Comparison of ENCODE assay signal across 18 cellular contexts in genomic region chr2:236157815-236158498, GRCh38. TPM values are rescaled to one million over a fixed set of nuclear protein-coding genes. Genes with fewer than 3 reads are reported as not detected.
A peak's percentile ranks its signal among the peaks of the same experiment; 100 is the strongest.
DNase-seq lines count a peak whose midpoint lies in the region; ATAC-seq, FAIRE-seq and TF ChIP-seq lines count a peak whose summit lies in the region.
"Had no signal": no experiment of that assay in that cellular context is flagged by ENCODE, and none has a peak within 500 bp of the region (broad histone marks: within the 10 kb centered on the region; RNA-seq: fewer than 3 reads in every experiment).

No MANE protein-coding gene starts in this region.

- H3K27ac ChIP-seq in GM23338 (ENCODE audit: low read depth) (no peak overlapping the region), coronary artery (no peak overlapping the region), HepG2 (ENCODE audit: extremely low read length, insufficient read depth, low read length) (no peak overlapping the region)
- H3K27ac ChIP-seq: A549, BLaER1, GM23248 had no signal

- no peak for TF ChIP-seq POLR2A in HepG2 (IDR thresholded peaks at IDR 0.05; ENCODE audit: insufficient read depth in 1 of 2, low read depth in 2 of 2, low read length in 2 of 2)

- no peaks in the 10 kb centered on the region for H3K36me3 ChIP-seq in GM23338 (ENCODE audit: insufficient read depth)
- no peaks in the 10 kb centered on the region for H3K36me3 ChIP-seq in HepG2 (replicated peaks in 1 of 2; ENCODE audit: control insufficient read depth in 1 of 2, insufficient read depth in 2 of 2, low read length in 2 of 2)
- H3K36me3 ChIP-seq: BLaER1 had no signal

- H3K27me3 ChIP-seq in GM23338 (ENCODE audit: insufficient read depth), result peaks cover 91% of the 10 kb centered on the region
- H3K27me3 ChIP-seq in HepG2 (ENCODE audit: control insufficient read depth in 1 of 2, insufficient read depth in 2 of 2, low read length in 2 of 2), result peaks cover 11 to 73% of the 10 kb centered on the region in 2 experiments

- no peaks in the 10 kb centered on the region for H4K20me1 ChIP-seq in GM23338 (replicated peaks; ENCODE audit: insufficient read depth)
- no peaks in the 10 kb centered on the region for H4K20me1 ChIP-seq in HepG2 (ENCODE audit: insufficient read depth, low read length)

- H3K9ac ChIP-seq in HepG2 (ENCODE audit: insufficient read depth, low read depth, low read length), result no peak overlapping the region
- H3K9ac ChIP-seq: BLaER1, GM23248 had no signal

- H3K4me1 ChIP-seq in GM23338 (ENCODE audit: insufficient read depth) (peaks cover 33% of the 10 kb centered on the region), HepG2 (ENCODE audit: insufficient read depth, low read length) (no peaks in the 10 kb centered on the region)
- H3K4me1 ChIP-seq: A549 had no signal

- H3K4me1 Mint-ChIP-seq in GM23338 (peaks cover 42% of the 10 kb centered on the region), neural crest cell (peaks cover 14% of the 10 kb centered on the region), osteocyte (ENCODE audit: unreplicated experiment) (peaks cover 16% of the 10 kb centered on the region)
- H3K4me1 Mint-ChIP-seq in activated T-helper 2 cell treated with anti-CD3 and anti-CD28 coated beads, Interferon-gamma antibody, Interleukin-2, Interleukin-4, amounts not matched to agents 10 μg/mL and 5 μg/mL and 100 μg/mL, durations not matched to agents 14 hours and 24 hours and 36 hours (ENCODE audit: low read depth), result no peaks in the 10 kb centered on the region
- H3K4me1 Mint-ChIP-seq: CD14-positive monocyte had no signal

- no peak for FAIRE-seq in HepG2 (lab: Jason Lieb, UNC)
- FAIRE-seq: A549, K562 had no signal

- H3K4me2 ChIP-seq in GM23338, result peak overlapping the region; percentile 80
- H3K4me2 ChIP-seq in HepG2 (ENCODE audit: low read depth, low read length), result no peak overlapping the region
- H3K4me2 ChIP-seq: A549, BLaER1 had no signal

- CTCF ChIA-PET in HepG2 (lab: Yijun Ruan, JAX; ENCODE audit: low intra/inter-chr PET ratio, low total read pairs), result no interaction called here

- no TSS peak for BruUV-seq in HepG2 (replicated peaks; lab: Mats Ljungman, UMichigan)

- POLR2A ChIA-PET in HepG2 (lab: Yijun Ruan, JAX), result no interaction called here

- intact Hi-C loops in activated T-helper 2 cell treated with anti-CD3 and anti-CD28 coated beads, Interferon-gamma antibody, Interleukin-2, Interleukin-4, amounts not matched to agents 10 μg/mL and 5 μg/mL and 100 μg/mL, durations not matched to agents 14 hours and 24 hours and 36 hours (cut with micrococcal nuclease), result no loop called here
- intact Hi-C loops in HepG2 (cut with micrococcal nuclease; ENCODE audit: unreplicated experiment), result no loop called here

- TF ChIP-seq EP300 in HepG2 (IDR thresholded peaks at IDR 0.05; ENCODE audit: low read depth in 2 of 2, low read length in 2 of 2), result no peak
- TF ChIP-seq EP300 in HepG2 (CRISPR knock-in tag; IDR thresholded peaks at IDR 0.05; ENCODE audit: borderline replicate concordance), result no peak

- H2AFZ ChIP-seq in GM23338 (no peak overlapping the region), HepG2 (ENCODE audit: low read length) (no peak overlapping the region)
- H2AFZ ChIP-seq: GM23248 had no signal

- no peak for TF ChIP-seq RAD21 in HepG2 (CRISPR knock-in tag; IDR thresholded peaks at IDR 0.05)

- H3K4me3 Mint-ChIP-seq in GM23338, result peak overlapping the region; percentile 50; the same call in 1 of the 3 replicates
- H3K4me3 Mint-ChIP-seq in neural crest cell, result peak overlapping the region; percentile 48
- H3K4me3 Mint-ChIP-seq in activated T-helper 2 cell treated with anti-CD3 and anti-CD28 coated beads, Interferon-gamma antibody, Interleukin-2, Interleukin-4, amounts not matched to agents 10 μg/mL and 5 μg/mL and 100 μg/mL, durations not matched to agents 14 hours and 24 hours and 36 hours (ENCODE audit: low read depth), result no peak overlapping the region
- H3K4me3 Mint-ChIP-seq in osteocyte (ENCODE audit: unreplicated experiment), result no peak overlapping the region

- H3K27ac Mint-ChIP-seq in GM23338 (no peak overlapping the region), neural crest cell (ENCODE audit: unreplicated experiment) (no peak overlapping the region), osteocyte (ENCODE audit: unreplicated experiment) (no peak overlapping the region)
- no peak overlapping the region for H3K27ac Mint-ChIP-seq in activated T-helper 2 cell treated with anti-CD3 and anti-CD28 coated beads, Interferon-gamma antibody, Interleukin-2, Interleukin-4, amounts not matched to agents 10 μg/mL and 5 μg/mL and 100 μg/mL, durations not matched to agents 14 hours and 24 hours and 36 hours
- H3K27ac Mint-ChIP-seq: CD14-positive monocyte; CD4-positive, alpha-beta memory T cell had no signal

- peaks cover under 1% of the 10 kb centered on the region; the same call in 1 of the 3 replicates for H3K36me3 Mint-ChIP-seq in GM23338 (ENCODE audit: low read depth)
- peaks cover 3% of the 10 kb centered on the region for H3K36me3 Mint-ChIP-seq in neural crest cell (ENCODE audit: low read depth)
- no peaks in the 10 kb centered on the region for H3K36me3 Mint-ChIP-seq in activated T-helper 2 cell treated with anti-CD3 and anti-CD28 coated beads, Interferon-gamma antibody, Interleukin-2, Interleukin-4, amounts not matched to agents 10 μg/mL and 5 μg/mL and 100 μg/mL, durations not matched to agents 14 hours and 24 hours and 36 hours (ENCODE audit: low read depth)
- H3K36me3 Mint-ChIP-seq in osteocyte (ENCODE audit: unreplicated experiment), result no peaks in the 10 kb centered on the region
- H3K36me3 Mint-ChIP-seq: CD14-positive monocyte; CD4-positive, alpha-beta memory T cell had no signal

- H3K79me2 ChIP-seq in GM23338 (replicated peaks; ENCODE audit: insufficient read depth) (no peaks in the 10 kb centered on the region), HepG2 (ENCODE audit: insufficient read depth, low read length) (no peaks in the 10 kb centered on the region)

- H3K9me2 ChIP-seq in GM23338 (ENCODE audit: insufficient read depth), result no peaks in the 10 kb centered on the region

- no peak for ATAC-seq in GM23338
- ATAC-seq in HG03135 (IDR thresholded peaks at IDR 0.05; ENCODE audit: unreplicated experiment), result no peak
- no peak for ATAC-seq in HepG2
- ATAC-seq: K562 had no signal

- peaks cover 23% of the 10 kb centered on the region; the same call in 1 of the 2 replicates for H3F3A ChIP-seq in GM23338 (replicated peaks; ENCODE audit: low read depth)

- 45% methylated on average over 10 of the region's 10 CpGs for WGBS in HepG2 (ENCODE audit: low lambda C conversion rate)

- H3K27me3 Mint-ChIP-seq in GM23338 (ENCODE audit: insufficient read depth, low read depth, poor library complexity), result peaks cover 75% of the 10 kb centered on the region
- H3K27me3 Mint-ChIP-seq in neural crest cell (ENCODE audit: low read depth), result peaks cover 71% of the 10 kb centered on the region
- peaks cover 39% of the 10 kb centered on the region for H3K27me3 Mint-ChIP-seq in activated T-helper 2 cell treated with anti-CD3 and anti-CD28 coated beads, Interferon-gamma antibody, Interleukin-2, Interleukin-4, amounts not matched to agents 10 μg/mL and 5 μg/mL and 100 μg/mL, durations not matched to agents 14 hours and 24 hours and 36 hours (ENCODE audit: low read depth)
- H3K27me3 Mint-ChIP-seq in osteocyte (ENCODE audit: unreplicated experiment), result no peaks in the 10 kb centered on the region

- in situ Hi-C loops in HepG2 (cut with HindIII; ENCODE audit: extremely low pct_ligation_motif_present, low pct_unique_long_range_greater_than_20kb), result no loop called here

- TF ChIP-seq CTCF in GM23338 (conservative IDR thresholded peaks at IDR 0.05; ENCODE audit: low read depth in 2 of 2), result no peak
- TF ChIP-seq CTCF in coronary artery (IDR thresholded peaks at IDR 0.05), result no peak
- no peak for TF ChIP-seq CTCF in neural crest cell (conservative IDR thresholded peaks at IDR 0.05)
- no peak for TF ChIP-seq CTCF in osteocyte (IDR thresholded peaks at IDR 0.05)
- TF ChIP-seq CTCF in HepG2 (CRISPR knock-in tag; IDR thresholded peaks at IDR 0.05), result no peak

- peaks cover 8% of the 10 kb centered on the region for H3K9me3 Mint-ChIP-seq in GM23338
- H3K9me3 Mint-ChIP-seq in neural crest cell, result peaks cover 3% of the 10 kb centered on the region
- peaks cover 7% of the 10 kb centered on the region for H3K9me3 Mint-ChIP-seq in activated T-helper 2 cell treated with anti-CD3 and anti-CD28 coated beads, Interferon-gamma antibody, Interleukin-2, Interleukin-4, amounts not matched to agents 10 μg/mL and 5 μg/mL and 100 μg/mL, durations not matched to agents 14 hours and 24 hours and 36 hours
- H3K9me3 Mint-ChIP-seq in osteocyte (ENCODE audit: unreplicated experiment), result peaks cover 4% of the 10 kb centered on the region

- DNase-seq in GM23338 (ENCODE audit: low spot score) (no peak), coronary artery (ENCODE audit: low spot score) (peak; percentile 59), neural crest cell (ENCODE audit: low read depth, low spot score) (no peak), osteocyte (ENCODE audit: extremely low spot score, unreplicated experiment) (no peak), HepG2 (ENCODE audit: low spot score) (no peak)
- DNase-seq in activated T-helper 2 cell treated with anti-CD3 and anti-CD28 coated beads, Interferon-gamma antibody, Interleukin-2, Interleukin-4, amounts not matched to agents 10 μg/mL and 5 μg/mL and 100 μg/mL, durations not matched to agents 14 hours and 24 hours and 36 hours (ENCODE audit: low spot score), result no peak
- DNase-seq: CD4-positive, alpha-beta memory T cell; DMS79 treated with DMSO at 0.1 percent for 48 hours; GF-D8; GM23248; H9; IMR-90 had no signal

- 0 out of 2 replicates have a peak, but pooled peaks cover 4% of the 10 kb centered on the region for H3K9me3 ChIP-seq in HepG2 (ENCODE audit: low read length)

- peak overlapping the region; percentile 50; the same call in 1 of the 2 replicates for H3K4me3 ChIP-seq in GM23338
- H3K4me3 ChIP-seq in coronary artery, result no peak overlapping the region
- no peak overlapping the region for H3K4me3 ChIP-seq in HepG2 (replicated peaks in 1 of 3; ENCODE audit: insufficient read depth in 1 of 3, low read depth in 2 of 3, low read length in 3 of 3)
- H3K4me3 ChIP-seq: A549, BLaER1, GM23248, K562 had no signal

RNA-seq across cellular contexts. Expression of gene GBX2, which starts 10.2 kb away (rescaled TPM):
- 0.50 and 1.3 TPM in 2 replicates for total RNA-seq in GM23338 (2014; rRNA removed; shearing (Covaris generic))
- polyA plus RNA-seq in GM23338 (2016; fragmentation: Nextera tagmentation; extraction: Ambion mirVana) (0.87 and 0.99 TPM in 2 replicates), HepG2 (2011; rRNA removed) (not detected in 2 replicates)
- total RNA-seq in neural crest cell (21.3 and 21.9 TPM in 2 replicates), osteocyte (56.5 and 60.7 TPM in 2 replicates), HepG2 (2016; rRNA removed; fragmentation: Illumina TruSeq; extraction: Trizol) (not detected in 2 replicates)
- total RNA-seq in activated T-helper 2 cell treated with anti-CD3 and anti-CD28 coated beads, Interferon-gamma antibody, Interleukin-2, Interleukin-4, amounts not matched to agents 10 μg/mL and 5 μg/mL and 100 μg/mL, durations not matched to agents 14 hours and 24 hours and 36 hours, result not detected in 2 replicates
- not detected in 2 replicates for total RNA-seq in HepG2 (2016; cell fraction: cytosol; rRNA removed; fragmentation: Illumina TruSeq; extraction: Trizol; ENCODE audit: low read depth)
- not detected in 2 replicates for total RNA-seq in HepG2 (2016; cell fraction: insoluble cytoplasmic fraction; rRNA removed; fragmentation: Illumina TruSeq; extraction: Trizol)
- total RNA-seq in HepG2 (2016; cell fraction: membrane; rRNA removed; fragmentation: Illumina TruSeq; extraction: Trizol), result not detected in 2 replicates
- total RNA-seq in HepG2 (2016; cell fraction: nucleus; rRNA removed; fragmentation: Illumina TruSeq; extraction: Trizol), result not detected in 2 replicates
- polyA plus RNA-seq in HepG2 (2011; cell fraction: cytosol; rRNA removed), result 0.08 TPM in 1 of 2 replicates, not detected in the other
- not detected in 2 replicates for polyA plus RNA-seq in HepG2 (2011; cell fraction: nucleus; rRNA removed)
- not detected in 2 replicates for polyA plus RNA-seq in HepG2 (2012)
- not detected in 2 replicates for polyA plus RNA-seq in HepG2 (2016; cell fraction: cytosol; fragmentation: Illumina TruSeq; extraction: Trizol; ENCODE audit: low read depth)
- polyA plus RNA-seq in HepG2 (2016; cell fraction: insoluble cytoplasmic fraction; fragmentation: Illumina TruSeq; extraction: Trizol; ENCODE audit: low read depth), result not detected in 2 replicates
- not detected in 2 replicates for polyA plus RNA-seq in HepG2 (2016; cell fraction: membrane; fragmentation: Illumina TruSeq; extraction: Trizol; ENCODE audit: low read depth)
- not detected in 2 replicates for polyA plus RNA-seq in HepG2 (2016; cell fraction: nucleus; fragmentation: Illumina TruSeq; extraction: Trizol; ENCODE audit: insufficient read depth, low read depth)
- 0.47 TPM in 1 of 2 replicates, not detected in the other for polyA minus RNA-seq in HepG2 (2011; rRNA and poly(A)+ RNA removed; ENCODE audit: low replicate concordance)
- polyA minus RNA-seq in HepG2 (2011; cell fraction: cytosol; rRNA and poly(A)+ RNA removed), result not detected in 2 replicates
- not detected in 2 replicates for polyA minus RNA-seq in HepG2 (2011; cell fraction: nucleus; rRNA and poly(A)+ RNA removed)
- total RNA-seq: CD4-positive, alpha-beta memory T cell; GM23248; HT-29; IMR-90 had no signal
- polyA plus RNA-seq: CD14-positive monocyte; CD4-positive, alpha-beta memory T cell; GM23248 had no signal

Comparison
In these comparisons a context has a peak if more than half of its experiments do, and no peak if none do; other contexts are left out.
1. H3K4me3 Mint-ChIP-seq: peak in GM23338 (single experiment) and neural crest cell (single experiment); none in activated T-helper 2 cell treated with anti-CD3 and anti-CD28 coated beads, Interferon-gamma antibody, Interleukin-2, Interleukin-4, amounts not matched to agents 10 μg/mL and 5 μg/mL and 100 μg/mL, durations not matched to agents 14 hours and 24 hours and 36 hours (single experiment) and osteocyte (single experiment).